ENCODE assay signal across 7 cellular contexts in genomic region chr10:30437039-30437781, GRCh38. TPM values are rescaled to one million over a fixed set of nuclear protein-coding genes. Genes with fewer than 3 reads are reported as not detected.
A peak's percentile ranks its signal among the peaks of the same experiment; 100 is the strongest.
DNase-seq lines count a peak whose midpoint lies in the region; ATAC-seq and TF ChIP-seq lines count a peak whose summit lies in the region.

No MANE protein-coding gene starts in this region.

- DNase-seq in GM12865 (ENCODE audit: low read depth) (peak; percentile 61), NCI-H774 (lab: John Stamatoyannopoulos, UW) (peak; percentile 12), chondrocyte (ENCODE audit: low spot score) (no peak), natural killer cell (no peak), GOT3 (lab: John Stamatoyannopoulos, UW) (no peak)

- H3K4me3 ChIP-seq in GM12865 (ENCODE audit: low read depth, low read length) = peak overlapping the region; percentile 77

- peak overlapping the region; percentile 82 for H3K4me3 Mint-ChIP-seq in chondrocyte (ENCODE audit: unreplicated experiment)
- H3K4me3 Mint-ChIP-seq in natural killer cell = peak overlapping the region; percentile 89

- H3K36me3 Mint-ChIP-seq in chondrocyte (ENCODE audit: low read depth) (peaks cover 15% of the 10 kb centered on the region), natural killer cell (peaks cover 33% of the 10 kb centered on the region)

- ATAC-seq in natural killer cell = peak in 2 of 3 donors; percentile 16 to 28
- ATAC-seq in GM19351 (IDR thresholded peaks at IDR 0.05; ENCODE audit: unreplicated experiment) = no peak
- no peak for ATAC-seq in HG02798 (IDR thresholded peaks at IDR 0.05; ENCODE audit: poor library complexity, unreplicated experiment)

- peak overlapping the region; percentile 93 for H3K27ac Mint-ChIP-seq in chondrocyte (ENCODE audit: unreplicated experiment)
- H3K27ac Mint-ChIP-seq in natural killer cell = peak overlapping the region; percentile 93 to 98

- H3K4me1 Mint-ChIP-seq in chondrocyte (ENCODE audit: low read depth) (peaks cover 54% of the 10 kb centered on the region), natural killer cell (peaks cover 76% of the 10 kb centered on the region in 2 donors)

- intact Hi-C loops in natural killer cell (cut with micrococcal nuclease) = loop anchor here (2.0 kb wide), 1 partner anchor 20 kb away; no protein-coding TSS in a partner anchor

- TF ChIP-seq CTCF in GM12865 (IDR thresholded peaks at IDR 0.05; ENCODE audit: insufficient read depth, low read depth, low read length, missing control alignments) = no peak
- TF ChIP-seq CTCF in chondrocyte (IDR thresholded peaks at IDR 0.05) = no peak
- TF ChIP-seq CTCF in natural killer cell (IDR thresholded peaks at IDR 0.05) = no peak

- no peaks in the 10 kb centered on the region for H3K9me3 Mint-ChIP-seq in chondrocyte (ENCODE audit: low read depth)
- no peaks in the 10 kb centered on the region for H3K9me3 Mint-ChIP-seq in natural killer cell

- no peaks in the 10 kb centered on the region for H3K27me3 Mint-ChIP-seq in chondrocyte (ENCODE audit: low read depth)
- H3K27me3 Mint-ChIP-seq in natural killer cell (ENCODE audit: low read depth in 2 of 2) = no peaks in the 10 kb centered on the region

RNA-seq across cellular contexts. Expression of gene MAP3K8, which starts 3.2 kb away (rescaled TPM):
- 8.1 to 9.4 TPM (median 8.7 TPM) in 3 replicates for total RNA-seq in chondrocyte
- 100 to 1,000 TPM; 200 to 244 (median 236) TPM for total RNA-seq in natural killer cell

Comparison
In these comparisons a context has a peak if more than half of its experiments do, and no peak if none do; other contexts are left out.
1. DNase-seq: peak in GM12865 (single experiment) and NCI-H774 (single experiment); none in chondrocyte (single experiment), natural killer cell (single experiment) and GOT3 (single experiment).
2. ATAC-seq: peak in natural killer cell (2 of 3); none in GM19351 (single experiment) and HG02798 (single experiment).
3. RNA of gene MAP3K8, which starts 3.2 kb away (total RNA-seq): 200 to 244 TPM in natural killer cell; 8.1 to 9.4 TPM in chondrocyte; every median in the first group is over 10 times any median in the second.